8 cellular contexts compared by ENCODE assay signal in the genomic region with DNA sequence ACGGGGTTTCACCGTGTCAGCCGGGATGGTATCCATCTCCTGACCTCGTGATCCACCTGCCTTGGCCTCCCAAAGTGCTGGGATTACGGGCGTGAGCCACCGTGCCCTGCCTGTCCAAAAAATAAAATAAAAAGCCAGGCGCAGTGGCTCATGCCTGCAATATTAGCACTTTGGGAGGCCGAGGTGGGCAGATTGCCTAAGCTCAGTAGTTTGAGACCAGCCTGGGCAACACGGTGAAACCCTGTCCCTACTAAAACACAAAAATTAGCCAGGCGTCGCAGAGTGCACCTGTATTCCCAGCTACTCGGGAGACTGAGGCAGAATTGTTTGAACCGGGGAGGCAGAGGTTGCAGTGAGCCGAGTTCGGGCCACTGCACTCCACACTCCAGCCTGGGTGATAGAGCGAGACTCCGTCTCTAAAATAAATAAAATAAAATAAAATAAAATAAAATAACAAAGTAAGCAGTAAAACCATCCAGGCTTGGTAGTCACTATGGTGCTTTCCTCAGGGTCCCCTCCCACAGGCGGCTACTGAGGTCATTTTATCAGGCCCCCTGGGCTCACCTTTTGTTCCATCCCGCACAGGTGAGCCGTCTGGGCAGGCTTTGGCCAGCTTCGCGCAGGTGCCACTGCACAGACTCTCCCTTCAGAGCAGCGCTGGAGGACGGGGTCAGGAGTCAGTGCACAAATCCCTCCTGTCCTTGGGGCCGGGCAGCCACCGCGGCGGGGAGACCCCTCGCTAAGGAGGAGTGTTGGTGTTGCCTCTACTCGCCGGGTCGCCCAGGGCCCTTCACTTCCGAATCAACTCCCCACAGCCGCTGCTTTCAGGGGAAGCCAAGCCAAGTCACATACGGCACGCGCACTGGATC.
A peak's percentile ranks its signal among the peaks of the same experiment; 100 is the strongest.
DNase-seq lines count a peak whose midpoint lies in the region; ATAC-seq and TF ChIP-seq lines count a peak whose summit lies in the region.
"Not testable (repeated sequence)": the region's sequence is repeated elsewhere in the genome, so short reads cannot be mapped to it uniquely, and the experiment has no call there.

No MANE protein-coding gene starts in this region.

- H3K79me2 ChIP-seq in Loucy (ENCODE audit: insufficient read depth, low read length), result not testable (repeated sequence)

- peak overlapping the region; percentile 51 for H3K4me3 ChIP-seq in Loucy (ENCODE audit: low read length, poor library complexity, severe bottlenecking)
- H3K4me3 ChIP-seq in epithelial cell of esophagus (ENCODE audit: low read length), result peak overlapping the region; percentile 51
- peak overlapping the region; percentile 30 to 35 for H3K4me3 ChIP-seq in muscle layer of duodenum (ENCODE audit: low read depth in 1 of 2, low read length in 2 of 2)
- peak overlapping the region in 4 of 5 donors; percentile 46 to 55 (median 50) for H3K4me3 ChIP-seq in subcutaneous abdominal adipose tissue (ENCODE audit: low read depth in 1 of 5, low read length in 5 of 5)

- not testable (repeated sequence) for H3K27me3 ChIP-seq in Loucy (ENCODE audit: insufficient read depth, low read length, poor library complexity, severe bottlenecking); muscle layer of duodenum (ENCODE audit: low read depth, low read length); subcutaneous abdominal adipose tissue (ENCODE audit: control insufficient read depth in 5 of 5, insufficient read depth in 4 of 5, low read length in 5 of 5)

- H3F3A ChIP-seq in Loucy (ENCODE audit: low read depth), result not testable (repeated sequence)

- H3K9me3 Mint-ChIP-seq in activated T-cell treated with anti-CD3 and anti-CD28 coated beads, Interleukin-2, amount 50 U/mL, for 24 hours, result not testable (repeated sequence)

- not testable (repeated sequence) for H4K20me1 ChIP-seq in Loucy (ENCODE audit: insufficient read depth, low read length, poor library complexity, severe bottlenecking)

- not testable (repeated sequence) for H3K36me3 Mint-ChIP-seq in activated T-cell treated with anti-CD3 and anti-CD28 coated beads, Interleukin-2, amount 50 U/mL, for 24 hours (ENCODE audit: low read depth)

- not testable (repeated sequence) for H3K4me1 ChIP-seq in ES-I3 (ENCODE audit: insufficient read depth, low read length); Loucy (ENCODE audit: insufficient read depth, low read length, poor library complexity, severe bottlenecking); muscle layer of duodenum (ENCODE audit: control insufficient read depth in 1 of 2, insufficient read depth in 2 of 2, low read length in 2 of 2); subcutaneous abdominal adipose tissue (ENCODE audit: control insufficient read depth in 5 of 5, insufficient read depth in 5 of 5, low read length in 5 of 5)

- H3K4me2 ChIP-seq in Loucy (ENCODE audit: low read depth, low read length, poor library complexity, severe bottlenecking), result not testable (repeated sequence)

- H3K4me3 Mint-ChIP-seq in activated T-cell treated with anti-CD3 and anti-CD28 coated beads, Interleukin-2, amount 50 U/mL, for 24 hours, result peak overlapping the region; percentile 56

- H3K27ac ChIP-seq in muscle layer of duodenum (ENCODE audit: low read length); subcutaneous abdominal adipose tissue (ENCODE audit: low read depth, low read length): not testable (repeated sequence)

- not testable (repeated sequence) for H3K9me2 ChIP-seq in Loucy (replicated peaks; ENCODE audit: low read depth, low read length)

- H2AFZ ChIP-seq in Loucy (ENCODE audit: low read length), result not testable (repeated sequence)

- ATAC-seq in GM21381 (IDR thresholded peaks at IDR 0.05; ENCODE audit: unreplicated experiment) (peak; percentile 49), HG02970 (IDR thresholded peaks at IDR 0.05; ENCODE audit: low FRiP score, unreplicated experiment) (peak; percentile 59)

- H3K9me3 ChIP-seq in ES-I3 (ENCODE audit: control insufficient read depth, insufficient read depth, low read length); Loucy (ENCODE audit: insufficient read depth, low read depth, low read length); muscle layer of duodenum (ENCODE audit: control insufficient read depth in 1 of 2, low read length in 2 of 2); subcutaneous abdominal adipose tissue (ENCODE audit: control insufficient read depth in 5 of 5, low read length in 5 of 5): not testable (repeated sequence)

- DNase-seq in activated T-cell treated with anti-CD3 and anti-CD28 coated beads, Interleukin-2, amount 50 U/mL, for 24 hours; epithelial cell of esophagus (ENCODE audit: low read depth): not testable (repeated sequence)

- TF ChIP-seq CTCF in Loucy (conservative IDR thresholded peaks at IDR 0.05; ENCODE audit: low read length); epithelial cell of esophagus (IDR thresholded peaks at IDR 0.05; ENCODE audit: insufficient read depth, low read depth, low read length, missing control alignments): not testable (repeated sequence)

- not testable (repeated sequence) for H3K4me1 Mint-ChIP-seq in activated T-cell treated with anti-CD3 and anti-CD28 coated beads, Interleukin-2, amount 50 U/mL, for 24 hours (ENCODE audit: low read depth)

- peak overlapping the region; percentile 28; the same call in 1 of the 2 replicates for H3K9ac ChIP-seq in ES-I3 (ENCODE audit: low read depth, low read length)
- not testable (repeated sequence) for H3K9ac ChIP-seq in Loucy (ENCODE audit: low read depth, low read length, poor library complexity, severe bottlenecking)
- peak overlapping the region in 2 of 5 donors; percentile 55 to 64 for H3K9ac ChIP-seq in subcutaneous abdominal adipose tissue (ENCODE audit: low read length in 5 of 5)

- H3K27me3 Mint-ChIP-seq in activated T-cell treated with anti-CD3 and anti-CD28 coated beads, Interleukin-2, amount 50 U/mL, for 24 hours, result not testable (repeated sequence)

- not testable (repeated sequence) for H3K27ac Mint-ChIP-seq in activated T-cell treated with anti-CD3 and anti-CD28 coated beads, Interleukin-2, amount 50 U/mL, for 24 hours

- not testable (repeated sequence) for H3K36me3 ChIP-seq in ES-I3 (ENCODE audit: insufficient read depth, low read length); Loucy (ENCODE audit: insufficient read depth, low read length); muscle layer of duodenum (ENCODE audit: control insufficient read depth in 1 of 2, insufficient read depth in 2 of 2, low read length in 2 of 2); subcutaneous abdominal adipose tissue (ENCODE audit: control insufficient read depth in 5 of 5, insufficient read depth in 5 of 5, low read length in 5 of 5)
